In genomic region chr2:109168080-109168479, GRCh38 we compare ENCODE assay signal across 24 cellular contexts. TPM values are rescaled to one million over a fixed set of nuclear protein-coding genes. Genes with fewer than 3 reads are reported as not detected.
"Had no signal": no experiment of that assay in that cellular context is flagged by ENCODE, and none has a peak within 500 bp of the region (broad histone marks: within the 10 kb centered on the region; RNA-seq: fewer than 3 reads in every experiment).

No MANE protein-coding gene starts in this region.

- DNase-seq: activated CD4-positive, alpha-beta memory T cell treated with anti-CD3 and anti-CD28 coated beads, Interleukin-2, amount 10 ng/mL, durations not matched to agents 7 days and 5 days; activated CD8-positive, alpha-beta memory T cell treated with anti-CD3 and anti-CD28 coated beads, Interleukin-2, amount 10 ng/mL, durations not matched to agents 7 days and 5 days; activated naive CD4-positive, alpha-beta T cell; activated naive CD8-positive, alpha-beta T cell treated with anti-CD3 and anti-CD28 coated beads for 36 hours; cortex of kidney; effector memory CD4-positive, alpha-beta T cell; esophagus squamous epithelium; heart right ventricle; immature natural killer cell; left ventricle myocardium superior; naive thymus-derived CD4-positive, alpha-beta T cell; right cardiac atrium; stimulated activated CD4-positive, alpha-beta T cell treated with anti-CD3 and anti-CD28 coated beads, Interleukin-4, amount 100 ng/mL, for 24 hours; SW 1271; T-helper 2 cell; testis; WERI-Rb-1 had no signal

- H3K27me3 ChIP-seq: gastrocnemius medialis, heart right ventricle, neural progenitor cell, testis, upper lobe of left lung had no signal

- H3K9me3 Mint-ChIP-seq: activated CD4-positive, alpha-beta memory T cell treated with anti-CD3 and anti-CD28 coated beads, Interleukin-2, amount 10 ng/mL, durations not matched to agents 7 days and 5 days; central memory CD8-positive, alpha-beta T cell; immature natural killer cell; stimulated activated effector memory CD8-positive, alpha-beta T cell treated with anti-CD3 and anti-CD28 coated beads, Interleukin-12 subunit alpha, Interleukin-12 subunit beta, amount 100 ng/mL, for 72 hours had no signal

- H3K9me3 ChIP-seq: esophagus squamous epithelium, gastrocnemius medialis, prostate gland, testis, upper lobe of left lung had no signal

- H3K36me3 Mint-ChIP-seq: activated CD8-positive, alpha-beta memory T cell treated with anti-CD3 and anti-CD28 coated beads, Interleukin-2, amount 10 ng/mL, durations not matched to agents 7 days and 5 days; immature natural killer cell; stimulated activated effector memory CD8-positive, alpha-beta T cell treated with anti-CD3 and anti-CD28 coated beads, Interleukin-12 subunit alpha, Interleukin-12 subunit beta, amount 100 ng/mL, for 72 hours had no signal

- H3K4me1 Mint-ChIP-seq: activated CD4-positive, alpha-beta memory T cell treated with anti-CD3 and anti-CD28 coated beads, Interleukin-2, amount 10 ng/mL, durations not matched to agents 7 days and 5 days; activated CD8-positive, alpha-beta memory T cell treated with anti-CD3 and anti-CD28 coated beads, Interleukin-2, amount 10 ng/mL, durations not matched to agents 7 days and 5 days; central memory CD8-positive, alpha-beta T cell; immature natural killer cell; stimulated activated effector memory CD8-positive, alpha-beta T cell treated with anti-CD3 and anti-CD28 coated beads, Interleukin-12 subunit alpha, Interleukin-12 subunit beta, amount 100 ng/mL, for 72 hours had no signal

- H3K4me3 ChIP-seq: esophagus squamous epithelium, gastrocnemius medialis, heart right ventricle, neural progenitor cell, prostate gland, testis, upper lobe of left lung had no signal

- ATAC-seq: activated CD8-positive, alpha-beta memory T cell treated with anti-CD3 and anti-CD28 coated beads, Interleukin-2, amount 10 ng/mL, durations not matched to agents 7 days and 5 days; heart right ventricle; left ventricle myocardium superior; naive thymus-derived CD4-positive, alpha-beta T cell; right cardiac atrium; stimulated activated effector memory CD8-positive, alpha-beta T cell treated with anti-CD3 and anti-CD28 coated beads, Interleukin-12 subunit alpha, Interleukin-12 subunit beta, amount 100 ng/mL, for 72 hours had no signal

- H3K9ac ChIP-seq: neural progenitor cell had no signal

- H3K27ac ChIP-seq: esophagus squamous epithelium, heart right ventricle, neural progenitor cell, prostate gland, testis, upper lobe of left lung, WERI-Rb-1 had no signal

- H3K4me1 ChIP-seq: neural progenitor cell, prostate gland had no signal

- H3K4me2 ChIP-seq: neural progenitor cell had no signal

- H3K27ac Mint-ChIP-seq: activated CD4-positive, alpha-beta memory T cell treated with anti-CD3 and anti-CD28 coated beads, Interleukin-2, amount 10 ng/mL, durations not matched to agents 7 days and 5 days; activated CD8-positive, alpha-beta memory T cell treated with anti-CD3 and anti-CD28 coated beads, Interleukin-2, amount 10 ng/mL, durations not matched to agents 7 days and 5 days; activated naive CD8-positive, alpha-beta T cell treated with anti-CD3 and anti-CD28 coated beads for 36 hours; brain; immature natural killer cell; neural progenitor cell; stimulated activated effector memory CD8-positive, alpha-beta T cell treated with anti-CD3 and anti-CD28 coated beads, Interleukin-12 subunit alpha, Interleukin-12 subunit beta, amount 100 ng/mL, for 72 hours had no signal

- H3K36me3 ChIP-seq: esophagus squamous epithelium, gastrocnemius medialis, heart right ventricle, neural progenitor cell, prostate gland, upper lobe of left lung, WERI-Rb-1 had no signal

- H3K27me3 Mint-ChIP-seq: activated naive CD8-positive, alpha-beta T cell treated with anti-CD3 and anti-CD28 coated beads for 36 hours; brain had no signal

- H2AFZ ChIP-seq: neural progenitor cell had no signal

- H3K4me3 Mint-ChIP-seq: activated CD4-positive, alpha-beta memory T cell treated with anti-CD3 and anti-CD28 coated beads, Interleukin-2, amount 10 ng/mL, durations not matched to agents 7 days and 5 days; activated CD8-positive, alpha-beta memory T cell treated with anti-CD3 and anti-CD28 coated beads, Interleukin-2, amount 10 ng/mL, durations not matched to agents 7 days and 5 days; activated naive CD8-positive, alpha-beta T cell treated with anti-CD3 and anti-CD28 coated beads for 36 hours; brain; central memory CD8-positive, alpha-beta T cell; immature natural killer cell; naive thymus-derived CD4-positive, alpha-beta T cell; neural progenitor cell; stimulated activated effector memory CD8-positive, alpha-beta T cell treated with anti-CD3 and anti-CD28 coated beads, Interleukin-12 subunit alpha, Interleukin-12 subunit beta, amount 100 ng/mL, for 72 hours had no signal

RNA-seq across cellular contexts. Expression of gene SH3RF3, which starts 39.1 kb away (rescaled TPM):
- polyA plus RNA-seq: immature natural killer cell had no signal
